ENCODE assay signal across 13 cellular contexts in genomic region chr4:37873383-37873782, GRCh38. TPM values are rescaled to one million over a fixed set of nuclear protein-coding genes. Genes with fewer than 3 reads are reported as not detected.
DNase-seq lines count a peak whose midpoint lies in the region; ATAC-seq and TF ChIP-seq lines count a peak whose summit lies in the region.
"Had no signal": no experiment of that assay in that cellular context is flagged by ENCODE, and none has a peak within 500 bp of the region (broad histone marks: within the 10 kb centered on the region; RNA-seq: fewer than 3 reads in every experiment).

No MANE protein-coding gene starts in this region.

- peaks cover 11% of the 10 kb centered on the region for H3K4me1 Mint-ChIP-seq in CD8-positive, alpha-beta T cell (ENCODE audit: low read depth)
- H3K4me1 Mint-ChIP-seq in CD14-positive monocyte, result peaks cover 53% of the 10 kb centered on the region

- peaks cover 4% of the 10 kb centered on the region for H3K36me3 Mint-ChIP-seq in CD8-positive, alpha-beta T cell
- peaks cover 21 to 29% of the 10 kb centered on the region in 2 donors for H3K36me3 Mint-ChIP-seq in CD14-positive monocyte

- no peaks in the 10 kb centered on the region for H3K27me3 ChIP-seq in CD8-positive, alpha-beta T cell (ENCODE audit: insufficient read depth, low read length)
- H3K27me3 ChIP-seq: heart right ventricle had no signal

- POLR2A ChIA-PET in CD8-positive, alpha-beta T cell (lab: Charles Lee), result interaction anchor here (1.4 kb wide), 1 partner anchor 13 kb away, joined by 5 read pairs; no protein-coding TSS in a partner anchor

- DNase-seq in ELR (ENCODE audit: low read depth) (peak; percentile 64), NCI-H226 (peak; percentile 61), epithelial cell of prostate (ENCODE audit: low read depth, low spot score) (peak; percentile 22), non-pigmented ciliary epithelial cell (ENCODE audit: low read depth) (peak; percentile 56), NCI-H2029 (lab: John Stamatoyannopoulos, UW) (no peak), CD14-positive monocyte (ENCODE audit: low spot score) (no peak)
- no peak for DNase-seq in CD8-positive, alpha-beta T cell
- DNase-seq: amniotic stem cell; heart right ventricle; NCI-H1092 treated with DMSO at 0.1 percent for 48 hours; OCI-M1; stimulated activated CD4-positive, alpha-beta T cell treated with anti-CD3 and anti-CD28 coated beads, Interleukin-2, amount 100 ng/mL, for 48 hours had no signal

- H3K27ac ChIP-seq in epithelial cell of prostate, result no peak overlapping the region
- no peak overlapping the region for H3K27ac ChIP-seq in CD8-positive, alpha-beta T cell (ENCODE audit: low read depth, low read length)
- H3K27ac ChIP-seq: heart right ventricle had no signal

- no peaks in the 10 kb centered on the region for H3K27me3 Mint-ChIP-seq in CD8-positive, alpha-beta T cell (ENCODE audit: low read depth)
- H3K27me3 Mint-ChIP-seq in CD14-positive monocyte (ENCODE audit: low read depth in 3 of 3), result peaks cover 0 to 4% (median 3%) of the 10 kb centered on the region in 3 donors

- H3K4me3 ChIP-seq in CD8-positive, alpha-beta T cell (ENCODE audit: low read depth, low read length), result no peak overlapping the region
- H3K4me3 ChIP-seq: heart right ventricle had no signal

- H3K4me1 ChIP-seq in CD8-positive, alpha-beta T cell (ENCODE audit: insufficient read depth, low read length), result no peaks in the 10 kb centered on the region

- H3K9me3 ChIP-seq in CD8-positive, alpha-beta T cell (ENCODE audit: low read length), result no peaks in the 10 kb centered on the region
- H3K9me3 ChIP-seq: heart right ventricle had no signal

- TF ChIP-seq CTCF in CD8-positive, alpha-beta T cell (IDR thresholded peaks at IDR 0.05), result no peak
- TF ChIP-seq CTCF in CD14-positive monocyte (IDR thresholded peaks at IDR 0.05), result no peak

- intact Hi-C loops in CD8-positive, alpha-beta T cell (cut with DNase I, micrococcal nuclease), result no loop called here
- intact Hi-C loops in CD14-positive monocyte (cut with micrococcal nuclease), result no loop called here

- no peaks in the 10 kb centered on the region for H3K36me3 ChIP-seq in CD8-positive, alpha-beta T cell (ENCODE audit: insufficient read depth, low read length)

- CTCF ChIA-PET in CD8-positive, alpha-beta T cell (lab: Charles Lee), result no interaction called here

- no peaks in the 10 kb centered on the region for H3K9me3 Mint-ChIP-seq in CD8-positive, alpha-beta T cell
- no peaks in the 10 kb centered on the region for H3K9me3 Mint-ChIP-seq in CD14-positive monocyte

- H3K4me3 Mint-ChIP-seq in CD8-positive, alpha-beta T cell, result no peak overlapping the region
- no peak overlapping the region for H3K4me3 Mint-ChIP-seq in CD14-positive monocyte

- no peak for ATAC-seq in GM21723 (IDR thresholded peaks at IDR 0.05; ENCODE audit: unreplicated experiment)
- ATAC-seq in CD8-positive, alpha-beta T cell, result no peak

- no peak overlapping the region for H3K27ac Mint-ChIP-seq in CD8-positive, alpha-beta T cell
- H3K27ac Mint-ChIP-seq in CD14-positive monocyte, result no peak overlapping the region

RNA-seq across cellular contexts. Expression of gene TBC1D1, which starts 17.5 kb away (rescaled TPM):
- total RNA-seq in CD8-positive, alpha-beta T cell, result 10 to 100 TPM; 42.4 to 44.5 TPM
- 10 to 100 TPM; 23.3 to 31.5 TPM for polyA plus RNA-seq in CD14-positive monocyte

RNA-seq across cellular contexts. Expression of gene PGM2, which starts 46.9 kb away (rescaled TPM):
- 10 to 100 TPM; 14.5 to 15.4 TPM for total RNA-seq in CD8-positive, alpha-beta T cell
- polyA plus RNA-seq in CD14-positive monocyte, result 10 to 100 TPM; 46.2 to 48.6 TPM

Comparison
In these comparisons a context has a peak if more than half of its experiments do, and no peak if none do; other contexts are left out.
1. DNase-seq: peak in ELR (single experiment), NCI-H226 (single experiment), epithelial cell of prostate (single experiment) and non-pigmented ciliary epithelial cell (single experiment); none in NCI-H2029 (single experiment), CD8-positive, alpha-beta T cell (0 of 7) and CD14-positive monocyte (single experiment).